In genomic region chr17:81403671-81404534, GRCh38 we compare ENCODE assay signal across 1 cellular context.
TF ChIP-seq lines count a peak whose summit lies in the region.

No MANE protein-coding gene starts in this region.

TF ChIP-seq in HEK293, 187 proteins besides CTCF, POLR2A, EP300 and RAD21 (continued from another document):
- peak; percentile 53; the same call in 1 of the 2 replicates for TF ChIP-seq IKZF3 (tag by site-specific recombination; IDR thresholded peaks at IDR 0.05)
- TF ChIP-seq ZNF555 (tag by site-specific recombination; conservative IDR thresholded peaks at IDR 0.05): no peak
- no peak for TF ChIP-seq TCF7L2 (IDR thresholded peaks at IDR 0.05; ENCODE audit: borderline replicate concordance, low read depth, low read length)
- no peak for TF ChIP-seq ZNF626 (tag by site-specific recombination; IDR thresholded peaks at IDR 0.05)
- no peak for TF ChIP-seq EGR2 (tag by site-specific recombination; IDR thresholded peaks at IDR 0.05; ENCODE audit: low read depth)
- TF ChIP-seq ZNF585B (tag by site-specific recombination; IDR thresholded peaks at IDR 0.05): no peak
- TF ChIP-seq GFI1B (tag by site-specific recombination; IDR thresholded peaks at IDR 0.05): no peak
- no peak for TF ChIP-seq ZFP69B (tag by site-specific recombination; IDR thresholded peaks at IDR 0.05)
- TF ChIP-seq ZNF433 (tag by site-specific recombination; IDR thresholded peaks at IDR 0.05; ENCODE audit: low read depth): no peak
- TF ChIP-seq SP7 (tag by site-specific recombination; IDR thresholded peaks at IDR 0.05): 0 out of 2 replicates have a peak, but pooled peaks have one; percentile 28
- TF ChIP-seq, protein P1, sequence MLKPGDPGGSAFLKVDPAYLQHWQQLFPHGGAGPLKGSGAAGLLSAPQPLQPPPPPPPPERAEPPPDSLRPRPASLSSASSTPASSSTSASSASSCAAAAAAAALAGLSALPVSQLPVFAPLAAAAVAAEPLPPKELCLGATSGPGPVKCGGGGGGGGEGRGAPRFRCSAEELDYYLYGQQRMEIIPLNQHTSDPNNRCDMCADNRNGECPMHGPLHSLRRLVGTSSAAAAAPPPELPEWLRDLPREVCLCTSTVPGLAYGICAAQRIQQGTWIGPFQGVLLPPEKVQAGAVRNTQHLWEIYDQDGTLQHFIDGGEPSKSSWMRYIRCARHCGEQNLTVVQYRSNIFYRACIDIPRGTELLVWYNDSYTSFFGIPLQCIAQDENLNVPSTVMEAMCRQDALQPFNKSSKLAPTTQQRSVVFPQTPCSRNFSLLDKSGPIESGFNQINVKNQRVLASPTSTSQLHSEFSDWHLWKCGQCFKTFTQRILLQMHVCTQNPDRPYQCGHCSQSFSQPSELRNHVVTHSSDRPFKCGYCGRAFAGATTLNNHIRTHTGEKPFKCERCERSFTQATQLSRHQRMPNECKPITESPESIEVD (tag by site-specific recombination; IDR thresholded peaks at IDR 0.05): peak; percentile 92
- TF ChIP-seq ZBTB17 (tag by site-specific recombination; IDR thresholded peaks at IDR 0.05): peak; percentile 42; the same call in 1 of the 2 replicates
- TF ChIP-seq ZNF404 (tag by site-specific recombination; IDR thresholded peaks at IDR 0.05): no peak
- TF ChIP-seq, protein P2, sequence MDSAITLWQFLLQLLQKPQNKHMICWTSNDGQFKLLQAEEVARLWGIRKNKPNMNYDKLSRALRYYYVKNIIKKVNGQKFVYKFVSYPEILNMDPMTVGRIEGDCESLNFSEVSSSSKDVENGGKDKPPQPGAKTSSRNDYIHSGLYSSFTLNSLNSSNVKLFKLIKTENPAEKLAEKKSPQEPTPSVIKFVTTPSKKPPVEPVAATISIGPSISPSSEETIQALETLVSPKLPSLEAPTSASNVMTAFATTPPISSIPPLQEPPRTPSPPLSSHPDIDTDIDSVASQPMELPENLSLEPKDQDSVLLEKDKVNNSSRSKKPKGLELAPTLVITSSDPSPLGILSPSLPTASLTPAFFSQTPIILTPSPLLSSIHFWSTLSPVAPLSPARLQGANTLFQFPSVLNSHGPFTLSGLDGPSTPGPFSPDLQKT (IDR thresholded peaks at IDR 0.05; ENCODE audit: borderline replicate concordance, low read depth, low read length): no peak
- TF ChIP-seq, protein P3, sequence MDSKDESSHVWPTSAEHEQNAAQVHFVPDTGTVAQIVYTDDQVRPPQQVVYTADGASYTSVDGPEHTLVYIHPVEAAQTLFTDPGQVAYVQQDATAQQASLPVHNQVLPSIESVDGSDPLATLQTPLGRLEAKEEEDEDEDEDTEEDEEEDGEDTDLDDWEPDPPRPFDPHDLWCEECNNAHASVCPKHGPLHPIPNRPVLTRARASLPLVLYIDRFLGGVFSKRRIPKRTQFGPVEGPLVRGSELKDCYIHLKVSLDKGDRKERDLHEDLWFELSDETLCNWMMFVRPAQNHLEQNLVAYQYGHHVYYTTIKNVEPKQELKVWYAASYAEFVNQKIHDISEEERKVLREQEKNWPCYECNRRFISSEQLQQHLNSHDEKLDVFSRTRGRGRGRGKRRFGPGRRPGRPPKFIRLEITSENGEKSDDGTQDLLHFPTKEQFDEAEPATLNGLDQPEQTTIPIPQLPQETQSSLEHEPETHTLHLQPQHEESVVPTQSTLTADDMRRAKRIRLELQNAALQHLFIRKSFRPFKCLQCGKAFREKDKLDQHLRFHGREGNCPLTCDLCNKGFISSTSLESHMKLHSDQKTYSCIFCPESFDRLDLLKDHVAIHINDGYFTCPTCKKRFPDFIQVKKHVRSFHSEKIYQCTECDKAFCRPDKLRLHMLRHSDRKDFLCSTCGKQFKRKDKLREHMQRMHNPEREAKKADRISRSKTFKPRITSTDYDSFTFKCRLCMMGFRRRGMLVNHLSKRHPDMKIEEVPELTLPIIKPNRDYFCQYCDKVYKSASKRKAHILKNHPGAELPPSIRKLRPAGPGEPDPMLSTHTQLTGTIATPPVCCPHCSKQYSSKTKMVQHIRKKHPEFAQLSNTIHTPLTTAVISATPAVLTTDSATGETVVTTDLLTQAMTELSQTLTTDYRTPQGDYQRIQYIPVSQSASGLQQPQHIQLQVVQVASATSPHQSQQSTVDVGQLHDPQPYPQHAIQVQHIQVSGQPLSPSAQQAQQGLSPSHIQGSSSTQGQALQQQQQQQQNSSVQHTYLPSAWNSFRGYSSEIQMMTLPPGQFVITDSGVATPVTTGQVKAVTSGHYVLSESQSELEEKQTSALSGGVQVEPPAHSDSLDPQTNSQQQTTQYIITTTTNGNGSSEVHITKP (tag by site-specific recombination; IDR thresholded peaks at IDR 0.05): peak; percentile 11
- TF ChIP-seq REST (tag by site-specific recombination; IDR thresholded peaks at IDR 0.05): no peak
- no peak for TF ChIP-seq YY2 (tag by site-specific recombination; IDR thresholded peaks at IDR 0.05)
- no peak for TF ChIP-seq ZNF2 (tag by site-specific recombination; IDR thresholded peaks at IDR 0.05)
- TF ChIP-seq ZBTB1 (tag by site-specific recombination; IDR thresholded peaks at IDR 0.05): no peak
- no peak for TF ChIP-seq ZNF621 (tag by site-specific recombination; IDR thresholded peaks at IDR 0.05)
- no peak for TF ChIP-seq MEIS1 (CRISPR knock-in tag; IDR thresholded peaks at IDR 0.05; ENCODE audit: borderline replicate concordance)
- no peak for TF ChIP-seq ATF2 (tag by site-specific recombination; IDR thresholded peaks at IDR 0.05; ENCODE audit: low read depth)
- TF ChIP-seq, protein P4, sequence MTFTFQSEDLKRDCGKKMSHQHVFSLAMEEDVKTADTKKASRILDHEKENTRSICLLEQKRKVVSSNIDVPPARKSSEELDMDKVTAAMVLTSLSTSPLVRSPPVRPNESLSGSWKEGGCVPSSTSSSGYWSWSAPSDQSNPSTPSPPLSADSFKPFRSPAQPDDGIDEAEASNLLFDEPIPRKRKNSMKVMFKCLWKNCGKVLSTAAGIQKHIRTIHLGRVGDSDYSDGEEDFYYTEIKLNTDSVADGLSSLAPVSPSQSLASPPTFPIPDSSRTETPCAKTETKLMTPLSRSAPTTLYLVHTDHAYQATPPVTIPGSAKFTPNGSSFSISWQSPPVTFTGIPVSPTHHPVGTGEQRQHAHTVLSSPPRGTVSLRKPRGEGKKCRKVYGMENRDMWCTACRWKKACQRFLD (tag by site-specific recombination; IDR thresholded peaks at IDR 0.05): no peak
- no peak for TF ChIP-seq ZNF791 (tag by site-specific recombination; IDR thresholded peaks at IDR 0.05)
- no peak for TF ChIP-seq ZNF701 (tag by site-specific recombination; IDR thresholded peaks at IDR 0.05)
- TF ChIP-seq ZNF623 (tag by site-specific recombination; IDR thresholded peaks at IDR 0.05): no peak
- TF ChIP-seq ZNF18 (tag by site-specific recombination; IDR thresholded peaks at IDR 0.05): no peak
- TF ChIP-seq ZBTB48 (tag by site-specific recombination; IDR thresholded peaks at IDR 0.05): no peak
- TF ChIP-seq ZNF558 (tag by site-specific recombination; IDR thresholded peaks at IDR 0.05): no peak
- no peak for TF ChIP-seq ZNF768 (tag by site-specific recombination; IDR thresholded peaks at IDR 0.05)
- no peak for TF ChIP-seq ZNF132 (tag by site-specific recombination; IDR thresholded peaks at IDR 0.05; ENCODE audit: borderline replicate concordance)
- TF ChIP-seq ZNF311 (tag by site-specific recombination; IDR thresholded peaks at IDR 0.05; ENCODE audit: borderline replicate concordance): no peak
- no peak for TF ChIP-seq REPIN1 (tag by site-specific recombination; IDR thresholded peaks at IDR 0.05; ENCODE audit: low read depth)
- no peak for TF ChIP-seq ZNF837 (tag by site-specific recombination; IDR thresholded peaks at IDR 0.05)
- TF ChIP-seq, protein P5, sequence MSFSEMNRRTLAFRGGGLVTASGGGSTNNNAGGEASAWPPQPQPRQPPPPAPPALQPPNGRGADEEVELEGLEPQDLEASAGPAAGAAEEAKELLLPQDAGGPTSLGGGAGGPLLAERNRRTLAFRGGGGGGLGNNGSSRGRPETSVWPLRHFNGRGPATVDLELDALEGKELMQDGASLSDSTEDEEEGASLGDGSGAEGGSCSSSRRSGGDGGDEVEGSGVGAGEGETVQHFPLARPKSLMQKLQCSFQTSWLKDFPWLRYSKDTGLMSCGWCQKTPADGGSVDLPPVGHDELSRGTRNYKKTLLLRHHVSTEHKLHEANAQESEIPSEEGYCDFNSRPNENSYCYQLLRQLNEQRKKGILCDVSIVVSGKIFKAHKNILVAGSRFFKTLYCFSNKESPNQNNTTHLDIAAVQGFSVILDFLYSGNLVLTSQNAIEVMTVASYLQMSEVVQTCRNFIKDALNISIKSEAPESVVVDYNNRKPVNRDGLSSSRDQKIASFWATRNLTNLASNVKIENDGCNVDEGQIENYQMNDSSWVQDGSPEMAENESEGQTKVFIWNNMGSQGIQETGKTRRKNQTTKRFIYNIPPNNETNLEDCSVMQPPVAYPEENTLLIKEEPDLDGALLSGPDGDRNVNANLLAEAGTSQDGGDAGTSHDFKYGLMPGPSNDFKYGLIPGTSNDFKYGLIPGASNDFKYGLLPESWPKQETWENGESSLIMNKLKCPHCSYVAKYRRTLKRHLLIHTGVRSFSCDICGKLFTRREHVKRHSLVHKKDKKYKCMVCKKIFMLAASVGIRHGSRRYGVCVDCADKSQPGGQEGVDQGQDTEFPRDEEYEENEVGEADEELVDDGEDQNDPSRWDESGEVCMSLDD (tag by site-specific recombination; IDR thresholded peaks at IDR 0.05): no peak
- no peak for TF ChIP-seq GLIS2 (tag by site-specific recombination; IDR thresholded peaks at IDR 0.05)
- TF ChIP-seq ZNF157 (tag by site-specific recombination; IDR thresholded peaks at IDR 0.05): no peak
- TF ChIP-seq ZNF600 (tag by site-specific recombination; IDR thresholded peaks at IDR 0.05): peak; percentile 48; the same call in 1 of the 2 replicates
